27 cellular contexts compared by ENCODE assay signal in the genomic region with DNA sequence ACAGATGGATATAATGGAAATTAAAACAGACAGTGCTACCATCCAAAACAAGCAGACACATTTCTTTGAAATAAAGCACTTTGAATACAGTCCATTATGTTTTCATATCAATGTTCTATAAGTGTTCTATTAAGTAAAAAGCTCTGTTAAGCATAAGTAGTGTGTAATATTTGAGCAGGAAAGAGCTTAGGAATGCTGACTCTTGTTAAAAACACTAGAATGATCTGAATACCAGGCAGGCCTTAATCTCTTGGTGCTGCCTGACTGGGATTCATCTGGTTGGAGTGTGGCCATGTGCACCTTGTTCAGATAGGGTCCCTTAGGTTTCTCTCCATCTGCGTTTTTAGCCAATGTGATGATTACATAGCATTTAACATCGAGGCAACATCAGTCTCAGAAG.
"Had no signal": no experiment of that assay in that cellular context is flagged by ENCODE, and none has a peak within 500 bp of the region (broad histone marks: within the 10 kb centered on the region; RNA-seq: fewer than 3 reads in every experiment).

No MANE protein-coding gene starts in this region.

- ATAC-seq: left colon; natural killer cell; psoas muscle; sciatic nerve; stimulated activated effector memory CD8-positive, alpha-beta T cell treated with anti-CD3 and anti-CD28 coated beads, Interleukin-12 subunit alpha, Interleukin-12 subunit beta, amount 100 ng/mL, for 72 hours had no signal

- H3K27me3 ChIP-seq: neural progenitor cell, neutrophil, right atrium auricular region, suprapubic skin, tibial nerve, uterus had no signal

- H3K9me3 ChIP-seq: left ventricle myocardium inferior, neutrophil, psoas muscle, right atrium auricular region, spleen, suprapubic skin, thoracic aorta, tibial nerve, uterus had no signal

- H3K4me3 ChIP-seq: left ventricle myocardium inferior, lung, neural progenitor cell, psoas muscle, right atrium auricular region, skin epidermis, spleen, suprapubic skin, thoracic aorta, tibial nerve, uterus had no signal

- H3K36me3 ChIP-seq: left ventricle myocardium inferior, neural progenitor cell, neutrophil, right atrium auricular region, spleen, suprapubic skin, thoracic aorta, tibial nerve, uterus had no signal

- DNase-seq: hypothalamus; immature natural killer cell; kidney; left colon; left ventricle myocardium inferior; mesendoderm; naive B cell; natural killer cell; nephron progenitor cell; occipital lobe; psoas muscle; spleen; stimulated activated CD4-positive, alpha-beta T cell treated with anti-CD3 and anti-CD28 coated beads, Interleukin-4, amount 100 ng/mL, for 24 hours; stimulated activated naive CD4-positive, alpha-beta T cell; uterus had no signal

- H3K27ac ChIP-seq: left ventricle myocardium inferior, neural progenitor cell, neutrophil, parathyroid adenoma, psoas muscle, right atrium auricular region, skin epidermis, spleen, suprapubic skin, thoracic aorta, tibial nerve, uterus had no signal

- H3K4me1 ChIP-seq: left ventricle myocardium inferior, neural progenitor cell, psoas muscle, right atrium auricular region, spleen, suprapubic skin, tibial nerve, uterus had no signal

- FAIRE-seq: islet of Langerhans, kidney had no signal
